Comparison of ENCODE assay signal across 24 cellular contexts in genomic region chr4:79297029-79297428, GRCh38. TPM values are rescaled to one million over a fixed set of nuclear protein-coding genes. Genes with fewer than 3 reads are reported as not detected.
"Had no signal": no experiment of that assay in that cellular context is flagged by ENCODE, and none has a peak within 500 bp of the region (broad histone marks: within the 10 kb centered on the region; RNA-seq: fewer than 3 reads in every experiment).

No MANE protein-coding gene starts in this region.

- H3K9me3 ChIP-seq: esophagus muscularis mucosa, gastrocnemius medialis, neutrophil, right atrium auricular region, stomach, thoracic aorta, transverse colon had no signal

- H3K36me3 ChIP-seq: esophagus muscularis mucosa, gastrocnemius medialis, neutrophil, right atrium auricular region, stomach, thoracic aorta, transverse colon had no signal

- H3K4me3 ChIP-seq: esophagus muscularis mucosa, gastrocnemius medialis, right atrium auricular region, stomach, thoracic aorta, transverse colon had no signal

- H3K27me3 Mint-ChIP-seq: dendritic cell treated with granulocyte-macrophage colony-stimulating factor and Interleukin-4, amounts not matched to agents 40 ng/mL and 50 ng/mL, for 4 days; effector memory CD8-positive, alpha-beta T cell; naive B cell had no signal

- H3K9me3 Mint-ChIP-seq: dendritic cell treated with granulocyte-macrophage colony-stimulating factor and Interleukin-4, amounts not matched to agents 40 ng/mL and 50 ng/mL, for 4 days; naive B cell; nephron progenitor cell had no signal

- ATAC-seq: effector memory CD8-positive, alpha-beta T cell; gastrocnemius medialis; left colon; left ventricle myocardium superior had no signal

- H3K27me3 ChIP-seq: esophagus muscularis mucosa, gastrocnemius medialis, neutrophil, right atrium auricular region, stomach, transverse colon had no signal

- H3K4me3 Mint-ChIP-seq: dendritic cell treated with granulocyte-macrophage colony-stimulating factor and Interleukin-4, amounts not matched to agents 40 ng/mL and 50 ng/mL, for 4 days; effector memory CD8-positive, alpha-beta T cell; naive B cell; nephron progenitor cell had no signal

- DNase-seq: effector memory CD8-positive, alpha-beta T cell; gastrocnemius medialis; left colon; left ventricle myocardium superior; mesendoderm; naive B cell; nephron progenitor cell; small intestine; stimulated activated CD4-positive, alpha-beta T cell treated with anti-CD3 and anti-CD28 coated beads, Interleukin-12 subunit alpha, Interleukin-12 subunit beta, amount 100 ng/mL, for 4 hours; stomach; substantia nigra; transverse colon had no signal

- H3K36me3 Mint-ChIP-seq: naive B cell had no signal

- H3K4me1 Mint-ChIP-seq: naive B cell, nephron progenitor cell had no signal

- H3K4me1 ChIP-seq: gastrocnemius medialis, right atrium auricular region, stomach had no signal

- H3K27ac Mint-ChIP-seq: dendritic cell treated with granulocyte-macrophage colony-stimulating factor and Interleukin-4, amounts not matched to agents 40 ng/mL and 50 ng/mL, for 4 days; effector memory CD8-positive, alpha-beta T cell; naive B cell; nephron progenitor cell had no signal

- H3K27ac ChIP-seq: epithelial cell of prostate, esophagus muscularis mucosa, gastrocnemius medialis, neutrophil, right atrium auricular region, stomach, thoracic aorta, transverse colon had no signal

RNA-seq across cellular contexts. Expression of gene NAA11, which starts 28.8 kb away (rescaled TPM):
- total RNA-seq: esophagus muscularis mucosa, fibroblast of villous mesenchyme, gastrocnemius medialis, kidney epithelial cell, left colon, left ventricle myocardium superior, lung microvascular endothelial cell, osteoblast, pulmonary artery endothelial cell, right atrium auricular region, stomach, thoracic aorta, transverse colon, urinary bladder had no signal
- polyA plus RNA-seq: small intestine, stomach, urinary bladder had no signal
